Comparison of ENCODE assay signal across 37 cellular contexts in genomic region chr17:58809564-58809936, GRCh38. TPM values are rescaled to one million over a fixed set of nuclear protein-coding genes. Genes with fewer than 3 reads are reported as not detected.
"Had no signal": no experiment of that assay in that cellular context is flagged by ENCODE, and none has a peak within 500 bp of the region (broad histone marks: within the 10 kb centered on the region; RNA-seq: fewer than 3 reads in every experiment).

No MANE protein-coding gene starts in this region.

- DNase-seq: activated B cell treated with CpG ODN at 0.5 μM for 24 hours; activated CD4-positive, alpha-beta memory T cell treated with anti-CD3 and anti-CD28 coated beads for 36 hours; activated CD4-positive, alpha-beta T cell treated with anti-CD3 and anti-CD28 coated beads for 4 hours; activated CD4-positive, alpha-beta T cell treated with anti-CD3 and anti-CD28 coated beads, Interleukin-2, amount 50 U/mL, for 1 hour; activated CD4-positive, CD25-positive, alpha-beta regulatory T cell treated with anti-CD3 and anti-CD28 coated beads, Interleukin-2, amount 50 U/mL, for 72 hours; activated CD8-positive, alpha-beta memory T cell treated with anti-CD3 and anti-CD28 coated beads for 24 hours; activated CD8-positive, alpha-beta memory T cell treated with anti-CD3 and anti-CD28 coated beads, Interleukin-2, amount 10 ng/mL, durations not matched to agents 7 days and 5 days; activated CD8-positive, alpha-beta memory T cell treated with anti-CD3 and anti-CD28 coated beads, Interleukin-2, amount 50 U/mL, for 48 hours; activated effector memory CD4-positive, alpha-beta T cell treated with Interleukin-2 at 50 U/mL for 16 hours; activated naive CD4-positive, alpha-beta T cell treated with anti-CD3 and anti-CD28 coated beads, Interleukin-2, amount 10 ng/mL, durations not matched to agents 7 days and 5 days; activated naive CD8-positive, alpha-beta T cell treated with anti-CD3 and anti-CD28 coated beads, Interleukin-2, amount 50 U/mL, for 24 hours; activated T-cell treated with anti-CD3 and anti-CD28 coated beads, Interleukin-2, amount 50 U/mL, for 48 hours; amniotic stem cell; aorta; brain microvascular endothelial cell; central memory CD4-positive, alpha-beta T cell; MM.1S; MV-4-11; NCI-H1092; NCI-H146; NCI-H187; NCI-H2029 treated with DMSO at 0.1 percent for 48 hours; NCI-H2107; NCI-H226; NCI-H446 treated with DMSO at 0.1 percent for 48 hours; NCI-H524; NCI-H69; NCI-H82; SHP77 treated with DMSO at 0.1 percent for 48 hours; SW 1271; T-helper 1 cell; T-helper 2 cell; T-helper 9 cell had no signal

- H3K36me3 ChIP-seq: brain microvascular endothelial cell, SJSA1 had no signal

- H3K4me2 ChIP-seq: KMS-11 had no signal

- H3K27ac ChIP-seq: brain microvascular endothelial cell, KMS-11, SJSA1, VCaP had no signal

- H3K27me3 ChIP-seq: brain microvascular endothelial cell, SJSA1 had no signal

- H3K9me3 ChIP-seq: SJSA1 had no signal

- H3K4me1 ChIP-seq: SJSA1 had no signal

- H3K9ac ChIP-seq: KMS-11 had no signal

- H3K4me3 ChIP-seq: SJSA1 had no signal

- ATAC-seq: activated CD8-positive, alpha-beta memory T cell treated with anti-CD3 and anti-CD28 coated beads, Interleukin-2, amount 10 ng/mL, durations not matched to agents 7 days and 5 days; activated naive CD8-positive, alpha-beta T cell treated with anti-CD3 and anti-CD28 coated beads, Interleukin-2, amount 50 U/mL, for 24 hours; Panc1 had no signal

RNA-seq across cellular contexts. Expression of gene PPM1E, which starts 53.9 kb away (rescaled TPM):
- polyA plus RNA-seq: aorta had no signal
